8 cellular contexts compared by ENCODE assay signal in genomic region chr10:87084291-87084782, GRCh38. TPM values are rescaled to one million over a fixed set of nuclear protein-coding genes. Genes with fewer than 3 reads are reported as not detected.
DNase-seq lines count a peak whose midpoint lies in the region; ATAC-seq and TF ChIP-seq lines count a peak whose summit lies in the region.
"Not testable (repeated sequence)": the region's sequence is repeated elsewhere in the genome, so short reads cannot be mapped to it uniquely, and the experiment has no call there.

No MANE protein-coding gene starts in this region.

- H3K4me1 Mint-ChIP-seq in T-helper 17 cell, result peaks cover 48% of the 10 kb centered on the region

- intact Hi-C loops in body of pancreas (cut with DNase I); thyroid gland (cut with DNase I): not testable (repeated sequence)

- peak overlapping the region; percentile 77 for H3K4me3 Mint-ChIP-seq in T-helper 17 cell

- H3K4me1 ChIP-seq in body of pancreas (peaks cover 57% of the 10 kb centered on the region), muscle layer of duodenum (ENCODE audit: control insufficient read depth in 1 of 2, insufficient read depth in 2 of 2, low read length in 2 of 2) (peaks cover 0 to 22% of the 10 kb centered on the region in 2 donors), thyroid gland (peaks cover 38 to 54% of the 10 kb centered on the region in 2 donors)

- H3K9me3 ChIP-seq in T-helper 17 cell (ENCODE audit: control insufficient read depth, low read length, poor library complexity, severe bottlenecking); body of pancreas; muscle layer of duodenum (ENCODE audit: control insufficient read depth in 1 of 2, low read length in 2 of 2); thyroid gland: not testable (repeated sequence)

- not testable (repeated sequence) for H3K36me3 ChIP-seq in body of pancreas (replicated peaks in 1 of 2; ENCODE audit: insufficient read depth in 1 of 2, low read depth in 2 of 2); thyroid gland
- H3K36me3 ChIP-seq in muscle layer of duodenum (ENCODE audit: control insufficient read depth in 1 of 2, insufficient read depth in 2 of 2, low read length in 2 of 2), result peaks cover 3 to 13% of the 10 kb centered on the region in 2 donors

- H3K27me3 ChIP-seq in body of pancreas; muscle layer of duodenum (ENCODE audit: low read depth, low read length); thyroid gland: not testable (repeated sequence)

- peak overlapping the region; percentile 96 for H3K27ac Mint-ChIP-seq in T-helper 17 cell

- DNase-seq in DMS53 (lab: John Stamatoyannopoulos, UW) (peak; percentile 11), fibroblast of the conjunctiva (ENCODE audit: low read depth) (peak; percentile 24)
- not testable (repeated sequence) for DNase-seq in T-helper 17 cell, body of pancreas, thyroid gland

- H3K4me3 ChIP-seq in body of pancreas; muscle layer of duodenum (ENCODE audit: low read depth in 1 of 2, low read length in 2 of 2); thyroid gland (replicated peaks in 1 of 3): not testable (repeated sequence)

- ATAC-seq in GM21619 (IDR thresholded peaks at IDR 0.05; ENCODE audit: unreplicated experiment) (peak; percentile 70), HG03457 (IDR thresholded peaks at IDR 0.05; ENCODE audit: unreplicated experiment) (peak; percentile 35), T-helper 17 cell (peak; percentile 70), body of pancreas (peak; percentile 26)

- H3K36me3 Mint-ChIP-seq in T-helper 17 cell (ENCODE audit: low read depth), result not testable (repeated sequence)

- not testable (repeated sequence) for TF ChIP-seq CTCF in body of pancreas (IDR thresholded peaks at IDR 0.05); thyroid gland (IDR thresholded peaks at IDR 0.05)

- peak overlapping the region in 3 of 4 donors; percentile 12 to 70 (median 61) for H3K27ac ChIP-seq in body of pancreas
- peak overlapping the region; percentile 33 for H3K27ac ChIP-seq in muscle layer of duodenum (ENCODE audit: low read length)
- H3K27ac ChIP-seq in thyroid gland, result peak overlapping the region; percentile 63 to 90 (median 86)

- H3K27me3 Mint-ChIP-seq in T-helper 17 cell, result not testable (repeated sequence)

- TF ChIP-seq POLR2A in body of pancreas (IDR thresholded peaks at IDR 0.05); thyroid gland (IDR thresholded peaks at IDR 0.05): not testable (repeated sequence)

RNA-seq across cellular contexts. Expression of gene GLUD1, which starts 10.3 kb away (rescaled TPM):
- total RNA-seq in T-helper 17 cell (100 to 1,000 TPM; 107 TPM), body of pancreas (10 to 100 TPM; 72.1 to 74.5 TPM), thyroid gland (100 to 1,000 TPM; 154 to 199 (median 157) TPM)

RNA-seq across cellular contexts. Expression of gene SHLD2, which starts 10.7 kb away (rescaled TPM):
- 10 to 100 TPM; 28.9 to 31.3 TPM for total RNA-seq in T-helper 17 cell
- 10 to 100 TPM; 15.2 to 16.3 TPM for total RNA-seq in body of pancreas
- total RNA-seq in thyroid gland, result 10 to 100 TPM; 60.8 to 71.9 (median 63.6) TPM

Comparison
In these comparisons a context has a peak if more than half of its experiments do, and no peak if none do; other contexts are left out.
1. H3K27ac ChIP-seq: peak in every context shown above with its lines; median percentile 86 in thyroid gland; 61 in body of pancreas; 33 in muscle layer of duodenum.